In the genomic region with DNA sequence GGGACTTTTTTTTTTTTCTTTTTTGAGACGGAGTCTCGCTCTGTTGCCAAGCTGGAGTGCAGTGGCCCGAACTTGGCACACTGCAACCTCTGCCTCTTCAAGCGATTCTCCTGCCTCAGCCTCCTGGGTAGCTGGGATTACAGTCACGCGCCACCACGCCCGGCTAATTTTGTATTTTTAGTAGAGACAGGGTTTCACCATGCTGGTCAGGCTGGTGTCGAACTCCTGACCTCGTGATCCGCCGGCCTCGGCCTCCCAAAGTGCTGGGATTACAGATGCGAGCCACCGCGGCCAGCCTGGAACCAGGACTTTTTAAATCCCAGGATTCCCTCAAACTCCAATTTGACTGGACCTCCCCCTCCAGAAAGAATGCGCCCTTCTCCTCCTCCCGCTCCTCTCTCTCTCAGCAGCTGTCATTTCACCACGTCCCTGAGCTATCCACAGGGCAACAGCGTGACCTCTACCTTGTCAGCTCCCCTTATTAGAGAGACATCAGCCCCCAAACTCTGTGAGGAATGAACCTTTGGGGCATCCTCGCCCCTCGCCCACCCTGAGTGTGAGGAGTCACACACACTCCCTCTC, we compare ENCODE assay signal across 8 cellular contexts. TPM values are rescaled to one million over a fixed set of nuclear protein-coding genes. Genes with fewer than 3 reads are reported as not detected.
DNase-seq lines count a peak whose midpoint lies in the region; ATAC-seq and TF ChIP-seq lines count a peak whose summit lies in the region.
"Not testable (repeated sequence)": the region's sequence is repeated elsewhere in the genome, so short reads cannot be mapped to it uniquely, and the experiment has no call there.

No MANE protein-coding gene starts in this region.

- H3K4me1 Mint-ChIP-seq in CD4-positive, alpha-beta memory T cell, result peaks cover 47 to 82% (median 55%) of the 10 kb centered on the region in 4 donors
- peaks cover 56% of the 10 kb centered on the region for H3K4me1 Mint-ChIP-seq in activated CD4-positive, alpha-beta T cell treated with anti-CD3 and anti-CD28 coated beads for 36 hours
- H3K4me1 Mint-ChIP-seq in brain, result peaks cover 37% of the 10 kb centered on the region

- H3K36me3 ChIP-seq in CD4-positive, alpha-beta memory T cell (ENCODE audit: insufficient read depth, low read length), result peaks cover 41% of the 10 kb centered on the region
- peaks cover 50% of the 10 kb centered on the region for H3K36me3 ChIP-seq in KOPT-K1 (ENCODE audit: insufficient read depth, low read length)
- peaks cover 50% of the 10 kb centered on the region for H3K36me3 ChIP-seq in lower lobe of right lung
- not testable (repeated sequence) for H3K36me3 ChIP-seq in parathyroid adenoma (ENCODE audit: control insufficient read depth, insufficient read depth, low read length)
- H3K36me3 ChIP-seq in tibial nerve, result peaks cover 6 to 48% (median 36%) of the 10 kb centered on the region in 3 donors

- not testable (repeated sequence) for DNase-seq in CD4-positive, alpha-beta memory T cell; activated CD4-positive, alpha-beta T cell treated with anti-CD3 and anti-CD28 coated beads for 36 hours; fibroblast of mammary gland (ENCODE audit: low read depth); lower lobe of right lung; tibial nerve (ENCODE audit: low spot score in 2 of 2)

- peaks cover 47 to 57% of the 10 kb centered on the region in 2 donors for H3K36me3 Mint-ChIP-seq in CD4-positive, alpha-beta memory T cell
- peaks cover 48% of the 10 kb centered on the region for H3K36me3 Mint-ChIP-seq in activated CD4-positive, alpha-beta T cell treated with anti-CD3 and anti-CD28 coated beads for 36 hours (ENCODE audit: low read depth)
- peaks cover 39% of the 10 kb centered on the region for H3K36me3 Mint-ChIP-seq in brain

- H3K27ac Mint-ChIP-seq in CD4-positive, alpha-beta memory T cell, result peak overlapping the region; percentile 89 to 98 (median 97)
- H3K27ac Mint-ChIP-seq in activated CD4-positive, alpha-beta T cell treated with anti-CD3 and anti-CD28 coated beads for 36 hours, result peak overlapping the region; percentile 80
- H3K27ac Mint-ChIP-seq in brain, result peak overlapping the region; percentile 72 to 96 (median 91)

- CTCF ChIA-PET in CD4-positive, alpha-beta memory T cell (lab: Charles Lee; ENCODE audit: partially characterized antibody), result interaction anchor here (0.9 to 4.1 kb wide), 6 partner anchors 11 to 83 kb away, joined by 3 to 41 read pairs (median 6); a partner anchor contains a TSS
- CTCF ChIA-PET in activated CD4-positive, alpha-beta T cell treated with anti-CD3 and anti-CD28 coated beads for 36 hours (lab: Charles Lee), result interaction anchor here (0.6 to 0.7 kb wide), 3 partner anchors 9 to 1628 kb away, joined by 3 read pairs; no protein-coding TSS in a partner anchor

- H3K79me2 ChIP-seq in parathyroid adenoma, result not testable (repeated sequence)

- not testable (repeated sequence) for H3K9ac ChIP-seq in parathyroid adenoma

- TF ChIP-seq CTCF in brain (conservative IDR thresholded peaks at IDR 0.05); fibroblast of mammary gland (conservative IDR thresholded peaks at IDR 0.05; ENCODE audit: control insufficient read depth, insufficient read depth, low read depth, low read length); lower lobe of right lung (IDR thresholded peaks at IDR 0.05); parathyroid adenoma (IDR thresholded peaks at IDR 0.05); tibial nerve (IDR thresholded peaks at IDR 0.05): not testable (repeated sequence)

- not testable (repeated sequence) for H3K27me3 ChIP-seq in CD4-positive, alpha-beta memory T cell (ENCODE audit: insufficient read depth, low read length); lower lobe of right lung (ENCODE audit: low read depth); parathyroid adenoma (ENCODE audit: control insufficient read depth, insufficient read depth, low read length); tibial nerve

- peaks cover 68% of the 10 kb centered on the region for H3K4me1 ChIP-seq in CD4-positive, alpha-beta memory T cell (ENCODE audit: insufficient read depth, low read length)
- H3K4me1 ChIP-seq in lower lobe of right lung (peaks cover 42% of the 10 kb centered on the region), parathyroid adenoma (peaks cover 17% of the 10 kb centered on the region), tibial nerve (peaks cover 5 to 32% (median 24%) of the 10 kb centered on the region in 4 donors)

- peak overlapping the region; percentile 81 to 96 for H3K4me3 ChIP-seq in CD4-positive, alpha-beta memory T cell (ENCODE audit: low read length in 2 of 2)
- H3K4me3 ChIP-seq in fibroblast of mammary gland (ENCODE audit: control insufficient read depth, low read depth, low read length) (peak overlapping the region; percentile 89), lower lobe of right lung (peak overlapping the region; percentile 89), parathyroid adenoma (ENCODE audit: low read depth, low read length) (peak overlapping the region; percentile 82), tibial nerve (peak overlapping the region; percentile 56 to 87 (median 76))

- not testable (repeated sequence) for ATAC-seq in activated CD4-positive, alpha-beta T cell treated with anti-CD3 and anti-CD28 coated beads for 36 hours; lower lobe of right lung

- not testable (repeated sequence) for H3K9me3 ChIP-seq in CD4-positive, alpha-beta memory T cell (ENCODE audit: control insufficient read depth in 1 of 2, low read length in 2 of 2); KOPT-K1 (ENCODE audit: insufficient read depth, low read length, poor library complexity, severe bottlenecking); lower lobe of right lung; parathyroid adenoma (ENCODE audit: control insufficient read depth, low read length); tibial nerve

- H3K27me3 Mint-ChIP-seq in CD4-positive, alpha-beta memory T cell; activated CD4-positive, alpha-beta T cell treated with anti-CD3 and anti-CD28 coated beads for 36 hours: not testable (repeated sequence)
- peaks cover 16% of the 10 kb centered on the region for H3K27me3 Mint-ChIP-seq in brain

- peak overlapping the region; percentile 90 for H3K4me2 ChIP-seq in parathyroid adenoma (ENCODE audit: low read length)

- not testable (repeated sequence) for H3K9me3 Mint-ChIP-seq in CD4-positive, alpha-beta memory T cell; activated CD4-positive, alpha-beta T cell treated with anti-CD3 and anti-CD28 coated beads for 36 hours (ENCODE audit: low read depth); brain

- TF ChIP-seq POLR2A in tibial nerve (IDR thresholded peaks at IDR 0.05), result not testable (repeated sequence)

- POLR2A ChIA-PET in CD4-positive, alpha-beta memory T cell (lab: Charles Lee; ENCODE audit: partially characterized antibody), result interaction anchor here (0.6 to 9.4 kb wide), 12 partner anchors 8 to 386 kb away, joined by 3 to 245 read pairs (median 34); a partner anchor contains a TSS
- POLR2A ChIA-PET in activated CD4-positive, alpha-beta T cell treated with anti-CD3 and anti-CD28 coated beads for 36 hours (lab: Charles Lee), result not testable (repeated sequence)

- peak overlapping the region; percentile 82 for H3K27ac ChIP-seq in CD4-positive, alpha-beta memory T cell (ENCODE audit: low read depth, low read length)
- H3K27ac ChIP-seq in KOPT-K1 (ENCODE audit: low read depth, low read length, poor library complexity, severe bottlenecking) (peak overlapping the region; percentile 77), lower lobe of right lung (peak overlapping the region; percentile 88), parathyroid adenoma (peak overlapping the region; percentile 57), tibial nerve (peak overlapping the region; percentile 86 to 92 (median 88))

- peak overlapping the region; percentile 96 to 100 (median 98) for H3K4me3 Mint-ChIP-seq in CD4-positive, alpha-beta memory T cell
- peak overlapping the region; percentile 93 for H3K4me3 Mint-ChIP-seq in activated CD4-positive, alpha-beta T cell treated with anti-CD3 and anti-CD28 coated beads for 36 hours
- peak overlapping the region; percentile 95 to 99 (median 97) for H3K4me3 Mint-ChIP-seq in brain

- 59 to 65% methylated on average over 22 of the region's 22 CpGs for WGBS in tibial nerve, 2 donors

- intact Hi-C loops in CD4-positive, alpha-beta memory T cell (cut with micrococcal nuclease), result loop anchor here (1.0 to 5.0 kb wide), 5 partner anchors 9 to 557 kb away; a partner anchor contains a TSS
- intact Hi-C loops in activated CD4-positive, alpha-beta T cell treated with anti-CD3 and anti-CD28 coated beads for 36 hours (cut with DNase I, micrococcal nuclease), result loop anchor here in 1 of 2 experiments (5.0 kb wide), 2 partner anchors 137 to 337 kb away; a partner anchor contains a TSS
- intact Hi-C loops in lower lobe of right lung (cut with DNase I), result not testable (repeated sequence)

- not testable (repeated sequence) for TF ChIP-seq EP300 in tibial nerve (IDR thresholded peaks at IDR 0.05)

- H2AFZ ChIP-seq in parathyroid adenoma, result peak overlapping the region; percentile 72

RNA-seq across cellular contexts. Expression of a gene that starts 1.9 kb away (rescaled TPM):
- total RNA-seq in CD4-positive, alpha-beta memory T cell, result 100 to 1,000 TPM; 249 to 258 TPM
- polyA plus RNA-seq in CD4-positive, alpha-beta memory T cell, result 100 to 1,000 TPM; 395 to 690 TPM
- 100 to 1,000 TPM; 132 to 160 TPM for total RNA-seq in activated CD4-positive, alpha-beta T cell treated with anti-CD3 and anti-CD28 coated beads for 36 hours
- 132 TPM for polyA plus RNA-seq in brain (ENCODE audit: insufficient read depth, low read depth, low replicate concordance)
- 114 TPM for total RNA-seq in lower lobe of right lung
- total RNA-seq in tibial nerve, result 100 to 1,000 TPM in 3 of 4 donors, 10 to 100 TPM in 1; 91.2 to 235 (median 210) TPM

RNA-seq across cellular contexts. Expression of a gene that starts 11.9 kb away (rescaled TPM):
- 10 to 100 TPM; 16.3 to 19.6 TPM for total RNA-seq in CD4-positive, alpha-beta memory T cell
- 1 to 10 TPM in 1 of 2 donors, under 1 TPM in 1; 0.27 to 3.9 TPM for polyA plus RNA-seq in CD4-positive, alpha-beta memory T cell
- 1 to 10 TPM; 6.4 to 6.5 TPM for total RNA-seq in activated CD4-positive, alpha-beta T cell treated with anti-CD3 and anti-CD28 coated beads for 36 hours
- 4.0 TPM for polyA plus RNA-seq in brain (ENCODE audit: insufficient read depth, low read depth, low replicate concordance)
- 12.5 TPM for total RNA-seq in lower lobe of right lung
- total RNA-seq in tibial nerve, result 1 to 10 TPM; 2.9 to 5.1 (median 4.8) TPM

RNA-seq across cellular contexts. Expression of a gene that starts 13.6 kb away (rescaled TPM):
- total RNA-seq in CD4-positive, alpha-beta memory T cell, result 1,000 to 10,000 TPM; 5,438 to 5,728 TPM
- polyA plus RNA-seq in CD4-positive, alpha-beta memory T cell, result 1,000 to 10,000 TPM; 6,058 to 8,691 TPM
- total RNA-seq in activated CD4-positive, alpha-beta T cell treated with anti-CD3 and anti-CD28 coated beads for 36 hours, result 1,000 to 10,000 TPM; 5,101 to 9,949 TPM
- 3,587 TPM for polyA plus RNA-seq in brain (ENCODE audit: insufficient read depth, low read depth, low replicate concordance)
- 2,837 TPM for total RNA-seq in lower lobe of right lung
- total RNA-seq in tibial nerve, result 1,000 to 10,000 TPM; 2,638 to 4,802 (median 2,805) TPM

RNA-seq across cellular contexts. Expression of a gene that starts 22.4 kb away (rescaled TPM):
- 1 to 10 TPM; 2.6 to 3.4 TPM for total RNA-seq in CD4-positive, alpha-beta memory T cell
- 1 to 10 TPM; 1.8 to 4.8 TPM for polyA plus RNA-seq in CD4-positive, alpha-beta memory T cell
- total RNA-seq in activated CD4-positive, alpha-beta T cell treated with anti-CD3 and anti-CD28 coated beads for 36 hours, result 10 to 100 TPM; 76.3 to 79.3 TPM
- 271 TPM for polyA plus RNA-seq in brain (ENCODE audit: insufficient read depth, low read depth, low replicate concordance)
- total RNA-seq in lower lobe of right lung, result 21.4 TPM
- total RNA-seq in tibial nerve, result 10 to 100 TPM; 43.5 to 80.4 (median 59.1) TPM

RNA-seq across cellular contexts. Expression of a gene that starts 25.6 kb away (rescaled TPM):
- 100 to 1,000 TPM; 106 to 108 TPM for total RNA-seq in CD4-positive, alpha-beta memory T cell
- 100 to 1,000 TPM; 204 to 223 TPM for polyA plus RNA-seq in CD4-positive, alpha-beta memory T cell
- total RNA-seq in activated CD4-positive, alpha-beta T cell treated with anti-CD3 and anti-CD28 coated beads for 36 hours, result 100 to 1,000 TPM; 446 to 695 TPM
- polyA plus RNA-seq in brain (ENCODE audit: insufficient read depth, low read depth, low replicate concordance), result 169 TPM
- total RNA-seq in lower lobe of right lung (69.4 TPM), tibial nerve (100 to 1,000 TPM in 1 of 4 donors, 10 to 100 TPM in 3; 79.6 to 104 (median 93.5) TPM)
